8 cellular contexts compared by ENCODE assay signal in the genomic region with DNA sequence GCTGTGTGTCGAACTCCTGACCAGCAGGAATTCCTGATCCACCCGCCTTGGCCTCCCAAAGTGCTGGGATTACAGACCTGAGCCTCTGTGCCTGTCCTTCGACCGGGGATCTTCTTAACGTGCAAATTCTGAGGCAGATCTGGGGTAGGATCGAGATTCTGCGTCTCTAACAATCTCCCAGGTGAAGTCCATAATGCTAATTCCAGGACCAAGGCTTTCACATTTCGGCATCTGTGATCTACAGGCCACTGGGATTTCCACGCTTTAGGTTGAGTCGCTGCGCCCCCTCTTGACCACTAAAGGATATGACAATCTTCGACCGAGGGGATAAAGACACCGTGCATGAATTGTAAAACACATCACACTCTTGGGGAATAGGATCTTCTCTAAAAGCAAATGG. TPM values are rescaled to one million over a fixed set of nuclear protein-coding genes. Genes with fewer than 3 reads are reported as not detected.
DNase-seq lines count a peak whose midpoint lies in the region; ATAC-seq and TF ChIP-seq lines count a peak whose summit lies in the region.

No MANE protein-coding gene starts in this region.

- H3K27ac ChIP-seq in Peyer's patch = peak overlapping the region in 1 of 4 donors; percentile 28

- H3K4me3 Mint-ChIP-seq in activated T-helper 17 cell treated with anti-CD3 and anti-CD28 coated beads, Interleukin-2, amount 50 U/mL, for 72 hours = peak overlapping the region; percentile 30
- peak overlapping the region; percentile 9 for H3K4me3 Mint-ChIP-seq in neural crest cell

- H3K4me1 ChIP-seq in Peyer's patch = peaks cover 0 to 7% (median 0%) of the 10 kb centered on the region in 4 donors

- no peaks in the 10 kb centered on the region for H3K36me3 Mint-ChIP-seq in activated T-helper 17 cell treated with anti-CD3 and anti-CD28 coated beads, Interleukin-2, amount 50 U/mL, for 72 hours (ENCODE audit: low read depth)
- H3K36me3 Mint-ChIP-seq in neural crest cell (ENCODE audit: low read depth) = no peaks in the 10 kb centered on the region

- peak; percentile 72 for DNase-seq in Daoy (ENCODE audit: low read depth)
- peak; percentile 20 for DNase-seq in MG63
- DNase-seq in Peyer's patch = peak; percentile 63 to 85 (median 70)
- DNase-seq in fibroblast of the aortic adventitia (ENCODE audit: low read depth) = peak; percentile 83
- peak; percentile 58 for DNase-seq in neural crest cell (ENCODE audit: low read depth, low spot score)

- TF ChIP-seq POLR2A in Peyer's patch (IDR thresholded peaks at IDR 0.05) = no peak

- H3K4me3 ChIP-seq in MG63 (no peak overlapping the region), Peyer's patch (no peak overlapping the region), fibroblast of the aortic adventitia (ENCODE audit: low read depth, low read length) (no peak overlapping the region)

- no peaks in the 10 kb centered on the region for H3K27me3 Mint-ChIP-seq in activated T-helper 17 cell treated with anti-CD3 and anti-CD28 coated beads, Interleukin-2, amount 50 U/mL, for 72 hours
- no peaks in the 10 kb centered on the region for H3K27me3 Mint-ChIP-seq in neural crest cell (ENCODE audit: low read depth)

- peak; percentile 75 to 97 (median 94) for TF ChIP-seq CTCF in Peyer's patch (IDR thresholded peaks at IDR 0.05)
- TF ChIP-seq CTCF in fibroblast of the aortic adventitia (IDR thresholded peaks at IDR 0.05; ENCODE audit: insufficient read depth, low read length) = peak; percentile 76
- TF ChIP-seq CTCF in neural crest cell (conservative IDR thresholded peaks at IDR 0.05) = peak; percentile 89

- H3K36me3 ChIP-seq in MG63 = no peaks in the 10 kb centered on the region
- H3K36me3 ChIP-seq in Peyer's patch = no peaks in the 10 kb centered on the region

- H3K27me3 ChIP-seq in MG63 (no peaks in the 10 kb centered on the region), Peyer's patch (no peaks in the 10 kb centered on the region)

- H3K9me3 ChIP-seq in MG63 (no peaks in the 10 kb centered on the region), Peyer's patch (no peaks in the 10 kb centered on the region)

- no peaks in the 10 kb centered on the region for H3K9me3 Mint-ChIP-seq in activated T-helper 17 cell treated with anti-CD3 and anti-CD28 coated beads, Interleukin-2, amount 50 U/mL, for 72 hours
- H3K9me3 Mint-ChIP-seq in neural crest cell = no peaks in the 10 kb centered on the region

- peak; percentile 57 for ATAC-seq in activated T-helper 17 cell treated with anti-CD3 and anti-CD28 coated beads, Interleukin-2, amount 50 U/mL, for 72 hours (replicated peaks)
- no peak for ATAC-seq in HG03039 (IDR thresholded peaks at IDR 0.05; ENCODE audit: unreplicated experiment)
- no peak for ATAC-seq in HG02852 (IDR thresholded peaks at IDR 0.05; ENCODE audit: unreplicated experiment)

- peaks cover 26% of the 10 kb centered on the region for H3K4me1 Mint-ChIP-seq in activated T-helper 17 cell treated with anti-CD3 and anti-CD28 coated beads, Interleukin-2, amount 50 U/mL, for 72 hours
- peaks cover 14% of the 10 kb centered on the region for H3K4me1 Mint-ChIP-seq in neural crest cell

- H3K27ac Mint-ChIP-seq in activated T-helper 17 cell treated with anti-CD3 and anti-CD28 coated beads, Interleukin-2, amount 50 U/mL, for 72 hours = no peak overlapping the region
- peak overlapping the region; percentile 60 for H3K27ac Mint-ChIP-seq in neural crest cell (ENCODE audit: unreplicated experiment)

RNA-seq across cellular contexts. Expression of a gene that starts 24.8 kb away (rescaled TPM):
- 8.8 and 9.1 TPM in 2 replicates for total RNA-seq in Daoy (2014; rRNA removed; shearing (Covaris generic))
- 1.1 and 6.6 TPM in 2 replicates for total RNA-seq in MG63 (2014; rRNA removed; shearing (Covaris generic); ENCODE audit: low replicate concordance)
- total RNA-seq in Peyer's patch (1,000 to 10,000 TPM in 1 of 4 donors, 100 to 1,000 TPM in 3; 267 to 2,466 (median 503) TPM), fibroblast of the aortic adventitia (ENCODE audit: low replicate concordance) (1.4 and 26.2 TPM in 2 replicates), neural crest cell (3.8 and 5.8 TPM in 2 replicates)
- total RNA-seq in activated T-helper 17 cell treated with anti-CD3 and anti-CD28 coated beads, Interleukin-2, amount 50 U/mL, for 72 hours = 10 to 100 TPM; 31.7 to 86.3 TPM

Comparison
In these comparisons a context has a peak if more than half of its experiments do, and no peak if none do; other contexts are left out.
1. DNase-seq: peak in every context shown above with its lines; median percentile 83 in fibroblast of the aortic adventitia; 72 in Daoy; 70 in Peyer's patch; 58 in neural crest cell; 20 in MG63.